9 cellular contexts compared by ENCODE assay signal in genomic region chr20:4973330-4974097, GRCh38. TPM values are rescaled to one million over a fixed set of nuclear protein-coding genes. Genes with fewer than 3 reads are reported as not detected.
DNase-seq lines count a peak whose midpoint lies in the region; ATAC-seq and TF ChIP-seq lines count a peak whose summit lies in the region.
"Had no signal": no experiment of that assay in that cellular context is flagged by ENCODE, and none has a peak within 500 bp of the region (broad histone marks: within the 10 kb centered on the region; RNA-seq: fewer than 3 reads in every experiment).

No MANE protein-coding gene starts in this region.

- H3K9me3 ChIP-seq in stomach, result no peaks in the 10 kb centered on the region

- H3K4me3 ChIP-seq in stomach, result peak overlapping the region; percentile 5 to 23 (median 14)

- H3K4me1 Mint-ChIP-seq in central memory CD8-positive, alpha-beta T cell, result peaks cover 25% of the 10 kb centered on the region

- peak overlapping the region; percentile 44 to 80 (median 60) for H3K27ac ChIP-seq in stomach

- H3K36me3 Mint-ChIP-seq in central memory CD8-positive, alpha-beta T cell (ENCODE audit: insufficient read depth), result peaks cover 20% of the 10 kb centered on the region

- no peak overlapping the region for H3K4me3 Mint-ChIP-seq in central memory CD8-positive, alpha-beta T cell

- WGBS in stomach, 5 donors, result 17 to 35% (median 26%) methylated on average over 11 of the region's 11 CpGs

- no peak for TF ChIP-seq EP300 in stomach (IDR thresholded peaks at IDR 0.05)

- intact Hi-C loops in stomach (cut with DNase I; ENCODE audit: low total_unique reads), result no loop called here

- H3K27me3 Mint-ChIP-seq in central memory CD8-positive, alpha-beta T cell, result no peaks in the 10 kb centered on the region

- no peak for TF ChIP-seq POLR2A in stomach (IDR thresholded peaks at IDR 0.05)

- H3K4me1 ChIP-seq in stomach, result peaks cover 15 to 33% (median 24%) of the 10 kb centered on the region in 4 donors

- ATAC-seq in HG03060 (IDR thresholded peaks at IDR 0.05; ENCODE audit: low read depth, unreplicated experiment), result peak; percentile 78
- peak; percentile 28 for ATAC-seq in central memory CD8-positive, alpha-beta T cell (replicated peaks; ENCODE audit: extremely low read depth, poor library complexity, severe bottlenecking)

- peak overlapping the region; percentile 39 for H3K27ac Mint-ChIP-seq in central memory CD8-positive, alpha-beta T cell (ENCODE audit: low read depth)

- in situ Hi-C loops in SK-MEL-5 (cut with HindIII; ENCODE audit: low pct_unique_long_range_greater_than_20kb, low sequenced_read_pairs), result no loop called here

- no peak for TF ChIP-seq CTCF in stomach (IDR thresholded peaks at IDR 0.05)

- H3K36me3 ChIP-seq in stomach, result peaks cover 0 to 23% (median 21%) of the 10 kb centered on the region in 4 donors

- no peaks in the 10 kb centered on the region for H3K9me3 Mint-ChIP-seq in central memory CD8-positive, alpha-beta T cell

- DNase-seq in activated CD4-positive, alpha-beta T cell treated with anti-CD3 and anti-CD28 coated beads for 1 hour, result peak; percentile 13
- no peak for DNase-seq in activated CD4-positive, alpha-beta T cell treated with anti-CD3 and anti-CD28 coated beads for 4 hours
- DNase-seq in SK-MEL-5 (ENCODE audit: low read depth, low spot score) (peak; percentile 89), medulla oblongata (ENCODE audit: extremely low spot score) (peak; percentile 40), stomach (peak; percentile 43), NCI-H1092 treated with DMSO at 0.1 percent for 48 hours (lab: John Stamatoyannopoulos, UW) (no peak)
- no peak for DNase-seq in central memory CD8-positive, alpha-beta T cell (ENCODE audit: low spot score in 2 of 2)
- DNase-seq: DND-41 had no signal

- H3K27me3 ChIP-seq in stomach, result no peaks in the 10 kb centered on the region

RNA-seq across cellular contexts. Expression of gene SLC23A2, which starts 27.8 kb away (rescaled TPM):
- 117 and 120 TPM in 2 replicates for total RNA-seq in SK-MEL-5 (2014; rRNA removed; shearing (Covaris generic))
- 159 and 217 TPM in 2 replicates for polyA plus RNA-seq in SK-MEL-5 (2015; cell fraction: cytosol; rRNA removed)
- polyA plus RNA-seq in SK-MEL-5 (2015; cell fraction: nucleus; rRNA removed), result 285 and 322 TPM in 2 replicates
- total RNA-seq in stomach, result 10 to 100 TPM in 3 of 5 donors, 1 to 10 TPM in 2; 2.9 to 58.3 (median 12.9) TPM
- polyA plus RNA-seq in stomach, result 1 to 10 TPM; 2.6 to 3.9 (median 2.8) TPM

Comparison
In these comparisons a context has a peak if more than half of its experiments do, and no peak if none do; other contexts are left out.
1. DNase-seq: peak in activated CD4-positive, alpha-beta T cell treated with anti-CD3 and anti-CD28 coated beads for 1 hour (single experiment), SK-MEL-5 (single experiment), medulla oblongata (single experiment) and stomach (single experiment); none in activated CD4-positive, alpha-beta T cell treated with anti-CD3 and anti-CD28 coated beads for 4 hours (0 of 2), central memory CD8-positive, alpha-beta T cell (0 of 2) and NCI-H1092 treated with DMSO at 0.1 percent for 48 hours (single experiment).